In the genomic region with DNA sequence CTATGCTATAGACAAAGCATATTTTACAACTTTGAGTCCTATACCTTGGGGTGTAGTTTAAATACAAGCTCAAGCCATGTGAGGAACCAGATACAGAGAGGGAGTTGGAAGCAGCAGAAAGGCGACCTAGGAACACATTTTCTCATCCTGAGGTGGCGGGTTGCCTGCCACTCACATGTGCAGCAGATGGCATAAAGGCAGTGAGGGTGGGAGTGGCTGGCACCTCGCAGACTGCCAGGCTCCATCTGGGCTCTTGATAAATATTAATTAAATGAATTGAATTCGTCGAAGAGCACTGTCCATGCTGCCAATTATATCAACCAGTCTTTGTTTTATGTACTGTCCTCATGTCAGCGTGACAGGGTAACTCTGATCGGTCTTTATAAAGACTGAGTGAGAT, we compare ENCODE assay signal across 17 cellular contexts.
"Had no signal": no experiment of that assay in that cellular context is flagged by ENCODE, and none has a peak within 500 bp of the region (broad histone marks: within the 10 kb centered on the region; RNA-seq: fewer than 3 reads in every experiment).

No MANE protein-coding gene starts in this region.

- H3K4me1 ChIP-seq: ascending aorta, lower lobe of right lung, tibial artery, vagina had no signal

- H3K9me3 ChIP-seq: ascending aorta, lower lobe of right lung, tibial artery, vagina had no signal

- H3K27me3 ChIP-seq: ascending aorta, cardiac muscle cell, tibial artery, vagina had no signal

- H3K4me3 ChIP-seq: ascending aorta, cardiac muscle cell, lower lobe of right lung, tibial artery, vagina had no signal

- H3K27ac ChIP-seq: ascending aorta, cardiac muscle cell, lower lobe of right lung, tibial artery, vagina had no signal

- DNase-seq: activated CD4-positive, alpha-beta T cell treated with anti-CD3 and anti-CD28 coated beads, Interleukin-2, amount 50 U/mL, for 1 hour; activated CD8-positive, alpha-beta memory T cell treated with anti-CD3 and anti-CD28 coated beads for 24 hours; activated naive CD4-positive, alpha-beta T cell; activated naive CD8-positive, alpha-beta T cell treated with anti-CD3 and anti-CD28 coated beads, Interleukin-2, amount 50 U/mL, for 24 hours; erythroblast; left colon; lower lobe of right lung; nucleus accumbens; right cardiac atrium; small intestine; stimulated activated CD4-positive, alpha-beta T cell treated with anti-CD3 and anti-CD28 coated beads, Interleukin-4, amount 100 ng/mL, for 24 hours; stimulated activated naive CD4-positive, alpha-beta T cell; tibial artery had no signal

- ATAC-seq: activated CD4-positive, CD25-positive, alpha-beta regulatory T cell treated with anti-CD3 and anti-CD28 coated beads, Interleukin-2, amount 50 U/mL, for 24 hours; activated naive CD8-positive, alpha-beta T cell treated with anti-CD3 and anti-CD28 coated beads, Interleukin-2, amount 50 U/mL, for 24 hours; left colon; lower lobe of right lung; right cardiac atrium had no signal

- H3K36me3 ChIP-seq: ascending aorta, cardiac muscle cell, lower lobe of right lung, tibial artery, vagina had no signal
